Comparison of ENCODE assay signal across 18 cellular contexts in the genomic region with DNA sequence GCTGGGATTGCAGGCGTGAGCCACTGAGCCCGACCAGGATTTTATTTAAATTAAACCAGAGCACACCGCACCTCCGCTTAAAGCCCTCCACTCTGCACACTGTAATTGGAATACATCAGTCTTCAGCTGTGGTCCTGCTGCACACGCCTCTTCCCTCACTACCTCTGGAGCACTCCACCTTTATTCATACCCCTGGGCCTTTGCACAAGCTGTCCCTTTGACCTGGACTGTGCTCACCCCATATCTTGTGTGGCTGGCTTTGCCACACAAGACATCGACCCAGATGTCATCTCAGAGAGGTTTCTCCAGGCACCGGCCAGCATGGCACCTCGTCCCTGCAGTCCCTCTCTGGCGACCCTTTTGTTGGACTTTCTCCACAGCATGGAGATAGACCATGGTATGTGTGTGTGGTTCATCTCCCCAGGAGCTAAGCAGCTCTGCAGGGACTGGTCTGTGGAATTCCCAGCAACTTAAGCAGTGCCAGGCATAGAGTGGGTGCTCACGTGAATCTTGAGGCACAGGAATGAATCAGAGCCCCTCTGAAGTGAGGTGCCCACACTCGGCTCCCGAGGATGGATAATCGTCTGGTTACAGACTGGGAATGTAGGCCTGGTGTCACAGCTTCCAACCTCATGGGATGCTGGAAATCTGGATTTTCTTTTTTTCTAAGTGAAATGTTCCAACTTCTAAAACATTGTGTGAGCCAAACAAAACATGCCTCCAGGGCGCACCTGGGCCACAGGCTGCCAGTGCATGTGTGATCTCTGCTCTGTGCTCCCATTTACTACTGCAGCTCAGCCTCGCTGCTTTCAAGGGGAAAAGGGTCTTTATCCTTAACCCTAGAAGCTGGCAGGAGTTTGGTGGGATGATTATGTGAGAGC.
DNase-seq lines count a peak whose midpoint lies in the region; ATAC-seq, FAIRE-seq and TF ChIP-seq lines count a peak whose summit lies in the region.
"Had no signal": no experiment of that assay in that cellular context is flagged by ENCODE, and none has a peak within 500 bp of the region (broad histone marks: within the 10 kb centered on the region; RNA-seq: fewer than 3 reads in every experiment).

No MANE protein-coding gene starts in this region.

- DNase-seq in GM23248 (no peak), kidney (peak; percentile 27), sigmoid colon (no peak), NCI-H748 treated with DMSO at 0.1 percent for 48 hours (lab: John Stamatoyannopoulos, UW) (no peak), HAP-1 (ENCODE audit: low spot score in 2 of 2) (no peak), DMS153 treated with DMSO at 0.1 percent for 48 hours (lab: John Stamatoyannopoulos, UW; ENCODE audit: unreplicated experiment) (no peak), G401 (ENCODE audit: low spot score) (no peak)
- DNase-seq: activated gamma-delta T cell treated with Interleukin-2 at 50 U/mL for 16 hours; amygdala; left cardiac atrium; NCI-H1092 treated with DMSO at 0.1 percent for 48 hours; NCI-H526 treated with DMSO at 0.1 percent for 48 hours; right cardiac atrium; stimulated activated CD4-positive, alpha-beta T cell treated with anti-CD3 and anti-CD28 coated beads, Interleukin-2, amount 100 ng/mL, for 24 hours; T-helper 9 cell had no signal

- H3K27ac ChIP-seq in GM23248 (no peak overlapping the region), kidney (ENCODE audit: low read depth in 2 of 2, low read length in 2 of 2) (no peak overlapping the region), sigmoid colon (peak overlapping the region in 3 of 4 donors; percentile 9 to 49 (median 41))

- no peak overlapping the region for H3K4me3 ChIP-seq in GM23248
- H3K4me3 ChIP-seq in kidney (ENCODE audit: low read length in 2 of 2): no peak overlapping the region
- no peak overlapping the region for H3K4me3 ChIP-seq in sigmoid colon
- H3K4me3 ChIP-seq in HAP-1: no peak overlapping the region

- H3K36me3 ChIP-seq in GM23248 (ENCODE audit: low read depth): no peaks in the 10 kb centered on the region
- no peaks in the 10 kb centered on the region for H3K36me3 ChIP-seq in kidney (ENCODE audit: control insufficient read depth in 1 of 2, insufficient read depth in 2 of 2, low read length in 2 of 2)
- H3K36me3 ChIP-seq in sigmoid colon: peaks cover 0 to 43% (median 8%) of the 10 kb centered on the region in 4 donors
- H3K36me3 ChIP-seq in HAP-1 (replicated peaks): no peaks in the 10 kb centered on the region

- peaks cover 6% of the 10 kb centered on the region for H3F3A ChIP-seq in GM23248 (ENCODE audit: insufficient read depth)

- peaks cover 13% of the 10 kb centered on the region for H3K4me1 ChIP-seq in GM23248 (ENCODE audit: insufficient read depth)
- no peaks in the 10 kb centered on the region for H3K4me1 ChIP-seq in kidney (ENCODE audit: control insufficient read depth in 1 of 2, insufficient read depth in 1 of 2, low read depth in 1 of 2, low read length in 2 of 2)
- peaks cover 0 to 10% (median 8%) of the 10 kb centered on the region in 4 donors for H3K4me1 ChIP-seq in sigmoid colon
- no peaks in the 10 kb centered on the region for H3K4me1 ChIP-seq in HAP-1

- no peak for ATAC-seq in activated T-helper 17 cell treated with anti-CD3 and anti-CD28 coated beads, Interleukin-2, amount 50 U/mL, for 72 hours (replicated peaks)
- ATAC-seq: activated CD4-positive, CD25-positive, alpha-beta regulatory T cell treated with anti-CD3 and anti-CD28 coated beads, Interleukin-2, amount 50 U/mL, for 24 hours had no signal

- H3K9me3 ChIP-seq in GM23248 (ENCODE audit: low read depth) (no peaks in the 10 kb centered on the region), kidney (ENCODE audit: control insufficient read depth in 1 of 2, low read length in 2 of 2) (no peaks in the 10 kb centered on the region), sigmoid colon (no peaks in the 10 kb centered on the region), HAP-1 (no peaks in the 10 kb centered on the region)

- 90 to 95% methylated on average over 15 of the region's 15 CpGs for WGBS in GM23248 (ENCODE audit: low coverage in 1 of 2, low lambda C conversion rate in 2 of 2, missing lambda C conversion rate in 2 of 2), 2 experiments
- 92 to 94% methylated on average over 15 of the region's 15 CpGs for WGBS in sigmoid colon, 2 donors

- in situ Hi-C loops in GM23248 (cut with MboI) (no loop called here), HAP-1 (cut with MboI; ENCODE audit: low sequenced_read_pairs) (no loop called here), G401 (cut with HindIII; ENCODE audit: low sequenced_read_pairs) (no loop called here)

- FAIRE-seq in kidney (lab: Jason Lieb, UNC): no peak
- FAIRE-seq: H54 had no signal

- H3K4me2 ChIP-seq in GM23248 (ENCODE audit: unreplicated experiment): no peak overlapping the region

- H3K27me3 ChIP-seq in GM23248 (replicated peaks; ENCODE audit: insufficient read depth) (no peaks in the 10 kb centered on the region), sigmoid colon (no peaks in the 10 kb centered on the region), HAP-1 (ENCODE audit: low read depth) (no peaks in the 10 kb centered on the region)

- H3K27me3 Mint-ChIP-seq in activated T-helper 17 cell treated with anti-CD3 and anti-CD28 coated beads, Interleukin-2, amount 50 U/mL, for 72 hours: no peaks in the 10 kb centered on the region

- TF ChIP-seq POLR2A in sigmoid colon (IDR thresholded peaks at IDR 0.05): no peak

- no peaks in the 10 kb centered on the region for H3K9me3 Mint-ChIP-seq in activated T-helper 17 cell treated with anti-CD3 and anti-CD28 coated beads, Interleukin-2, amount 50 U/mL, for 72 hours

- no peak for TF ChIP-seq CTCF in kidney (IDR thresholded peaks at IDR 0.05; ENCODE audit: borderline replicate concordance, extremely low read depth, insufficient read depth)
- TF ChIP-seq CTCF in sigmoid colon (IDR thresholded peaks at IDR 0.05): no peak

- H3K9ac ChIP-seq in GM23248 (no peak overlapping the region), kidney (ENCODE audit: low read length in 2 of 2) (no peak overlapping the region)

- H3K4me3 Mint-ChIP-seq in activated T-helper 17 cell treated with anti-CD3 and anti-CD28 coated beads, Interleukin-2, amount 50 U/mL, for 72 hours: no peak overlapping the region

- 0 out of 2 replicates have a peak overlapping the region, but pooled peaks have one; percentile 62 for H2AFZ ChIP-seq in GM23248

- H3K79me2 ChIP-seq in GM23248 (ENCODE audit: insufficient read depth): no peaks in the 10 kb centered on the region

- no peaks in the 10 kb centered on the region for H3K9me2 ChIP-seq in GM23248 (ENCODE audit: insufficient read depth)

- no peaks in the 10 kb centered on the region for H4K20me1 ChIP-seq in GM23248 (ENCODE audit: insufficient read depth)

- no peak for TF ChIP-seq EP300 in sigmoid colon (IDR thresholded peaks at IDR 0.05)

- peaks cover 6% of the 10 kb centered on the region for H3K4me1 Mint-ChIP-seq in activated T-helper 17 cell treated with anti-CD3 and anti-CD28 coated beads, Interleukin-2, amount 50 U/mL, for 72 hours

- peaks cover 22% of the 10 kb centered on the region for H3K36me3 Mint-ChIP-seq in activated T-helper 17 cell treated with anti-CD3 and anti-CD28 coated beads, Interleukin-2, amount 50 U/mL, for 72 hours (ENCODE audit: low read depth)

- peak overlapping the region; percentile 7 for H3K27ac Mint-ChIP-seq in activated T-helper 17 cell treated with anti-CD3 and anti-CD28 coated beads, Interleukin-2, amount 50 U/mL, for 72 hours

- intact Hi-C loops in kidney (cut with DNase I) (no loop called here), sigmoid colon (cut with DNase I) (no loop called here)

Comparison
In these comparisons a context has a peak if more than half of its experiments do, and no peak if none do; other contexts are left out.
1. H3K27ac ChIP-seq: peak in sigmoid colon (3 of 4); none in GM23248 (single experiment) and kidney (0 of 2).